ENCODE assay signal across 21 cellular contexts in genomic region chr1:208176654-208177053, GRCh38.
DNase-seq lines count a peak whose midpoint lies in the region; ATAC-seq, FAIRE-seq and TF ChIP-seq lines count a peak whose summit lies in the region.
"Had no signal": no experiment of that assay in that cellular context is flagged by ENCODE, and none has a peak within 500 bp of the region (broad histone marks: within the 10 kb centered on the region; RNA-seq: fewer than 3 reads in every experiment).

No MANE protein-coding gene starts in this region.

- H3K27ac ChIP-seq in breast epithelium (no peak overlapping the region), endothelial cell of umbilical vein (ENCODE audit: insufficient read depth, low read depth, low read length) (no peak overlapping the region), psoas muscle (no peak overlapping the region)
- H3K27ac ChIP-seq: C4-2B, GM23248 had no signal

- no peak overlapping the region for H3K4me2 ChIP-seq in endothelial cell of umbilical vein (ENCODE audit: insufficient read depth, low read length)

- FAIRE-seq in endothelial cell of umbilical vein (lab: Jason Lieb, UNC): peak; percentile 44
- FAIRE-seq: D721Med, GM12892 had no signal

- ATAC-seq in mucosa of descending colon (peak; percentile 10), HG02678 (IDR thresholded peaks at IDR 0.05; ENCODE audit: unreplicated experiment) (no peak), HG02642 (IDR thresholded peaks at IDR 0.05; ENCODE audit: poor library complexity, unreplicated experiment) (no peak), psoas muscle (no peak)
- ATAC-seq: PC-3 had no signal

- H3K9ac ChIP-seq in endothelial cell of umbilical vein (replicated peaks; ENCODE audit: extremely low read depth, insufficient read depth, low read length): no peak overlapping the region
- H3K9ac ChIP-seq: GM23248 had no signal

- intact Hi-C loops in MCF 10A (cut with micrococcal nuclease): no loop called here
- intact Hi-C loops in breast epithelium (cut with DNase I; ENCODE audit: low total_unique reads): no loop called here
- intact Hi-C loops in endothelial cell of umbilical vein (cut with micrococcal nuclease): no loop called here
- intact Hi-C loops in mucosa of descending colon (cut with DNase I, micrococcal nuclease): no loop called here
- intact Hi-C loops in psoas muscle (cut with DNase I): no loop called here

- no peak overlapping the region for H3K4me3 ChIP-seq in breast epithelium
- no peak overlapping the region for H3K4me3 ChIP-seq in endothelial cell of umbilical vein (replicated peaks in 1 of 3; ENCODE audit: insufficient read depth in 1 of 3, low read depth in 1 of 3, low read length in 3 of 3)
- no peak overlapping the region for H3K4me3 ChIP-seq in mucosa of descending colon
- no peak overlapping the region for H3K4me3 ChIP-seq in psoas muscle
- H3K4me3 ChIP-seq: GM23248, MG63 had no signal

- H3K4me3 Mint-ChIP-seq in MCF 10A (ENCODE audit: unreplicated experiment) (no peak overlapping the region), type B pancreatic cell (no peak overlapping the region)

- no peaks in the 10 kb centered on the region for H4K20me1 ChIP-seq in endothelial cell of umbilical vein (replicated peaks; ENCODE audit: control insufficient read depth, extremely low read depth, insufficient read depth, low read length)

- H3K36me3 ChIP-seq in breast epithelium (no peaks in the 10 kb centered on the region), endothelial cell of umbilical vein (ENCODE audit: control insufficient read depth in 2 of 2, extremely low read depth in 1 of 2, insufficient read depth in 2 of 2, low read length in 2 of 2) (peaks cover 3 to 7% of the 10 kb centered on the region in 2 experiments), mucosa of descending colon (ENCODE audit: low read depth) (no peaks in the 10 kb centered on the region), psoas muscle (ENCODE audit: insufficient read depth in 1 of 2, low read depth in 1 of 2) (no peaks in the 10 kb centered on the region)
- H3K36me3 ChIP-seq: MG63 had no signal

- H3K4me1 Mint-ChIP-seq in MCF 10A (ENCODE audit: insufficient read depth, unreplicated experiment): peaks cover 50% of the 10 kb centered on the region
- peaks cover 77% of the 10 kb centered on the region for H3K4me1 Mint-ChIP-seq in type B pancreatic cell (ENCODE audit: unreplicated experiment)

- H3K27me3 ChIP-seq in breast epithelium: no peaks in the 10 kb centered on the region
- no peaks in the 10 kb centered on the region for H3K27me3 ChIP-seq in endothelial cell of umbilical vein (ENCODE audit: control insufficient read depth in 2 of 2, insufficient read depth in 2 of 2, low read length in 2 of 2)
- no peaks in the 10 kb centered on the region for H3K27me3 ChIP-seq in psoas muscle (ENCODE audit: insufficient read depth in 3 of 3, low read length in 2 of 3)
- H3K27me3 ChIP-seq: MG63 had no signal

- DNase-seq in MCF 10A (ENCODE audit: unreplicated experiment): no peak
- DNase-seq in breast epithelium (ENCODE audit: low spot score in 2 of 2): no peak
- DNase-seq in endothelial cell of umbilical vein (ENCODE audit: low read depth, low spot score): no peak
- no peak for DNase-seq in mucosa of descending colon
- DNase-seq in type B pancreatic cell (ENCODE audit: extremely low spot score, unreplicated experiment): no peak
- DNase-seq in psoas muscle: no peak
- DNase-seq: DND-41, GM23248, HCEC 1CT, Kasumi-1, MG63, NCI-H1694 treated with DMSO at 0.1 percent for 48 hours, NCI-H2081 treated with DMSO at 0.1 percent for 48 hours, NCI-H446 treated with DMSO at 0.1 percent for 48 hours, PC-3, Right ventricle myocardium superior had no signal

- no TSS peak for BruUV-seq in MCF 10A (replicated peaks; lab: Mats Ljungman, UMichigan)
- BruUV-seq in endothelial cell of umbilical vein (replicated peaks; lab: Mats Ljungman, UMichigan): no TSS peak

- dilution Hi-C loops in endothelial cell of umbilical vein (cut with MboI; ENCODE audit: extremely low pct_ligation_motif_present, low sequenced_read_pairs): no loop called here

- no peaks in the 10 kb centered on the region for H3K9me1 ChIP-seq in endothelial cell of umbilical vein (replicated peaks; ENCODE audit: control insufficient read depth, extremely low read depth, insufficient read depth, low read length)

- CTCF ChIA-PET in MCF 10A (lab: Yijun Ruan, JAX) (interaction anchor here (1.0 to 47.3 kb wide), 6 partner anchors 17 to 154 kb away, joined by 3 to 1037 read pairs (median 4); partner anchors contain the start of gene PLXNA2), endothelial cell of umbilical vein (lab: Charles Lee) (interaction anchor here (1.4 kb wide), 1 partner anchor 15 kb away, joined by 5 read pairs; no protein-coding TSS in a partner anchor)

- H3K4me1 ChIP-seq in breast epithelium (peaks cover 0 to 5% of the 10 kb centered on the region in 2 donors), endothelial cell of umbilical vein (ENCODE audit: control insufficient read depth, extremely low read depth, insufficient read depth, low read length) (peaks cover 62% of the 10 kb centered on the region), mucosa of descending colon (ENCODE audit: low read depth) (peaks cover 24% of the 10 kb centered on the region), psoas muscle (peaks cover 26% of the 10 kb centered on the region)

- H3K9me3 ChIP-seq in breast epithelium (no peaks in the 10 kb centered on the region), endothelial cell of umbilical vein (replicated peaks; ENCODE audit: control insufficient read depth, insufficient read depth, low read length) (no peaks in the 10 kb centered on the region), mucosa of descending colon (no peaks in the 10 kb centered on the region), psoas muscle (no peaks in the 10 kb centered on the region)
- H3K9me3 ChIP-seq: MG63 had no signal

- TF ChIP-seq POLR2A in breast epithelium (IDR thresholded peaks at IDR 0.05) (no peak), endothelial cell of umbilical vein (IDR thresholded peaks at IDR 0.05; ENCODE audit: low read depth, low read length) (peak; percentile 31)

- WGBS in psoas muscle, 3 donors: 63 to 78% (median 65%) methylated on average over 3 of the region's 3 CpGs

- H3K27me3 Mint-ChIP-seq in MCF 10A (ENCODE audit: insufficient read depth, unreplicated experiment): no peaks in the 10 kb centered on the region
- H3K27me3 Mint-ChIP-seq in type B pancreatic cell: no peaks in the 10 kb centered on the region

- peaks cover 99% of the 10 kb centered on the region for H3K79me2 ChIP-seq in endothelial cell of umbilical vein (ENCODE audit: control insufficient read depth, insufficient read depth, low read length)

- H2AFZ ChIP-seq in endothelial cell of umbilical vein (ENCODE audit: low read depth, low read length): no peak overlapping the region
- H2AFZ ChIP-seq: GM23248 had no signal

- TF ChIP-seq CTCF in MCF 10A (IDR thresholded peaks at IDR 0.05; ENCODE audit: unreplicated experiment) (no peak), breast epithelium (IDR thresholded peaks at IDR 0.05) (no peak), endothelial cell of umbilical vein (IDR thresholded peaks at IDR 0.05; ENCODE audit: extremely low read depth in 1 of 2, insufficient read depth in 1 of 2, low read depth in 1 of 2, low read length in 2 of 2) (no peak), mucosa of descending colon (IDR thresholded peaks at IDR 0.05) (no peak), type B pancreatic cell (conservative IDR thresholded peaks at IDR 0.05) (no peak), psoas muscle (IDR thresholded peaks at IDR 0.05) (no peak)

- POLR2A ChIA-PET in MCF 10A (lab: Yijun Ruan, JAX) (interaction anchor here (3.0 to 9.3 kb wide), 2 partner anchors 9 to 29 kb away, joined by 23 to 201 read pairs; no protein-coding TSS in a partner anchor), endothelial cell of umbilical vein (lab: Charles Lee) (no interaction called here)

- H3K9me3 Mint-ChIP-seq in MCF 10A (ENCODE audit: unreplicated experiment) (no peaks in the 10 kb centered on the region), type B pancreatic cell (no peaks in the 10 kb centered on the region)

- H3K36me3 Mint-ChIP-seq in MCF 10A (ENCODE audit: insufficient read depth, unreplicated experiment) (peaks cover 16% of the 10 kb centered on the region), type B pancreatic cell (peaks cover 13% of the 10 kb centered on the region)

- H3K27ac Mint-ChIP-seq in MCF 10A (ENCODE audit: low read depth, unreplicated experiment) (peak overlapping the region; percentile 17), type B pancreatic cell (peak overlapping the region; percentile 58)

TF ChIP-seq in endothelial cell of umbilical vein, 7 proteins besides CTCF, POLR2A, EP300 and RAD21:
- no peak for TF ChIP-seq FOS (IDR thresholded peaks at IDR 0.05; ENCODE audit: borderline replicate concordance, insufficient read depth, low read length)
- no peak for TF ChIP-seq MYC (IDR thresholded peaks at IDR 0.05; ENCODE audit: low read depth, low read length)
- TF ChIP-seq JUN (IDR thresholded peaks at IDR 0.05; ENCODE audit: borderline replicate concordance, insufficient read depth, insufficient read length, low read depth): no peak
- no peak for TF ChIP-seq POLR2AphosphoS5 (IDR thresholded peaks at IDR 0.05; ENCODE audit: insufficient read depth, low read depth, low read length)
- TF ChIP-seq, protein P1, sequence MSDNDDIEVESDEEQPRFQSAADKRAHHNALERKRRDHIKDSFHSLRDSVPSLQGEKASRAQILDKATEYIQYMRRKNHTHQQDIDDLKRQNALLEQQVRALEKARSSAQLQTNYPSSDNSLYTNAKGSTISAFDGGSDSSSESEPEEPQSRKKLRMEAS (IDR thresholded peaks at IDR 0.05; ENCODE audit: insufficient read depth, insufficient read length): no peak
- TF ChIP-seq GATA2 (IDR thresholded peaks at IDR 0.05; ENCODE audit: insufficient read depth, insufficient read length, low read depth, low read length): no peak
- TF ChIP-seq EZH2 (IDR thresholded peaks at IDR 0.05; ENCODE audit: borderline replicate concordance, low read depth, low read length, severe bottlenecking): no peak
